ENCODE assay signal across 9 cellular contexts in genomic region chr1:54965624-54966340, GRCh38. TPM values are rescaled to one million over a fixed set of nuclear protein-coding genes. Genes with fewer than 3 reads are reported as not detected.
DNase-seq lines count a peak whose midpoint lies in the region; ATAC-seq, FAIRE-seq and TF ChIP-seq lines count a peak whose summit lies in the region.
"Had no signal": no experiment of that assay in that cellular context is flagged by ENCODE, and none has a peak within 500 bp of the region (broad histone marks: within the 10 kb centered on the region; RNA-seq: fewer than 3 reads in every experiment).

No MANE protein-coding gene starts in this region.

- intact Hi-C loops in gastrocnemius medialis (cut with DNase I; ENCODE audit: low total_unique reads) = no loop called here

- H3K9me3 ChIP-seq in endocrine pancreas (ENCODE audit: control insufficient read depth, low read length) (no peaks in the 10 kb centered on the region), gastrocnemius medialis (no peaks in the 10 kb centered on the region)

- no peaks in the 10 kb centered on the region for H3K36me3 ChIP-seq in endocrine pancreas (ENCODE audit: control insufficient read depth, insufficient read depth, low read length)
- H3K36me3 ChIP-seq in gastrocnemius medialis = no peaks in the 10 kb centered on the region

- H3K27me3 ChIP-seq in endocrine pancreas (ENCODE audit: control insufficient read depth, insufficient read depth, low read length) = no peaks in the 10 kb centered on the region
- H3K27me3 ChIP-seq in gastrocnemius medialis = no peaks in the 10 kb centered on the region

- ATAC-seq in GM18907 (IDR thresholded peaks at IDR 0.05; ENCODE audit: unreplicated experiment) = peak; percentile 77
- ATAC-seq in HG02870 (IDR thresholded peaks at IDR 0.05; ENCODE audit: unreplicated experiment) = peak; percentile 97
- ATAC-seq in gastrocnemius medialis = peak; percentile 65 to 83
- ATAC-seq: T-cell had no signal

- DNase-seq in NOMO-1 (lab: John Stamatoyannopoulos, UW; ENCODE audit: unreplicated experiment in 2 of 2) (peak; percentile 92 to 98), gastrocnemius medialis (peak; percentile 41 to 68), AG20443 (ENCODE audit: low spot score) (no peak), frontal cortex (ENCODE audit: low spot score in 2 of 2) (no peak)

- no peak overlapping the region for H3K9ac ChIP-seq in endocrine pancreas (ENCODE audit: control insufficient read depth, insufficient read depth, low read length)

- in situ Hi-C loops in gastrocnemius medialis (cut with MboI; ENCODE audit: low sequenced_read_pairs in 4 of 4) = no loop called here

- peak overlapping the region; percentile 11 for H3K4me3 ChIP-seq in endocrine pancreas (ENCODE audit: control insufficient read depth, insufficient read depth, low read length)
- H3K4me3 ChIP-seq in gastrocnemius medialis = no peak overlapping the region

- no peak overlapping the region for H3K27ac ChIP-seq in gastrocnemius medialis

- no peak for FAIRE-seq in frontal cortex (lab: Jason Lieb, UNC)
- FAIRE-seq: islet of Langerhans had no signal

- no peak for TF ChIP-seq POLR2A in gastrocnemius medialis (IDR thresholded peaks at IDR 0.05)

- H3K4me1 ChIP-seq in endocrine pancreas (ENCODE audit: control insufficient read depth, insufficient read depth, low read length) (no peaks in the 10 kb centered on the region), gastrocnemius medialis (peaks cover 0 to 9% of the 10 kb centered on the region in 2 donors)

- no peak for TF ChIP-seq CTCF in gastrocnemius medialis (IDR thresholded peaks at IDR 0.05 in 4 of 5, conservative IDR thresholded peaks at IDR 0.05 in 1 of 5)

RNA-seq across cellular contexts. Expression of gene TMEM61, which starts 14.6 kb away (rescaled TPM):
- total RNA-seq in gastrocnemius medialis = under 1 TPM in 1 of 4 donors, not detected in 3; 0.58 TPM
- not detected for total RNA-seq in frontal cortex
- total RNA-seq: T-cell had no signal

RNA-seq across cellular contexts. Expression of gene BSND, which starts 33.0 kb away (rescaled TPM):
- total RNA-seq in gastrocnemius medialis = not detected
- not detected for total RNA-seq in frontal cortex
- total RNA-seq: T-cell had no signal

Comparison
In these comparisons a context has a peak if more than half of its experiments do, and no peak if none do; other contexts are left out.
1. DNase-seq: peak in NOMO-1 (2 of 2) and gastrocnemius medialis (2 of 2); none in AG20443 (single experiment) and frontal cortex (0 of 2).
2. Peak in every context shown above with its lines, with median percentiles within 50 percentile points of each other: ATAC-seq.